ENCODE assay signal across 14 cellular contexts in the genomic region with DNA sequence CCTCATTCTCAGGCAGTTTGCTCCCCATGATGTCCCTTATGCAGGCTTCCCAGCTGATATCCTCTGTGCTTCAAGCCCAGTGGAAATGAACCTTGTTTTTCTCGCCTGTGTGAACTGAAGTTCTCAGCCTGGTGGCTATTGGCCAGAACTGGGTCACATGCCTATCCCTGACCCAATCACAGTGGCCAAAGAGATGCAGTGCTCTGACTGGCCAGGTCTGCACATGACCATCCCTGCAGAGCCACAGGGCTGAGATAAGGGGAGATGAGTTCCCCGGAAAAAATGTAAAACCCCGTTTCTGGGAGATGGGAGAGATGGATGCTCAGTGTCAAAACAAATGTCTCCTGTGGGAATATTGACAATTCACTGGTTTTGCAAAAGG. TPM values are rescaled to one million over a fixed set of nuclear protein-coding genes. Genes with fewer than 3 reads are reported as not detected.
DNase-seq lines count a peak whose midpoint lies in the region; ATAC-seq and TF ChIP-seq lines count a peak whose summit lies in the region.
"Had no signal": no experiment of that assay in that cellular context is flagged by ENCODE, and none has a peak within 500 bp of the region (broad histone marks: within the 10 kb centered on the region; RNA-seq: fewer than 3 reads in every experiment).

No MANE protein-coding gene starts in this region.

- H3K36me3 ChIP-seq in MG63, result no peaks in the 10 kb centered on the region
- H3K36me3 ChIP-seq in mucosa of descending colon (ENCODE audit: low read depth), result no peaks in the 10 kb centered on the region
- H3K36me3 ChIP-seq in thoracic aorta, result no peaks in the 10 kb centered on the region
- H3K36me3 ChIP-seq: BE2C had no signal

- H3K9me3 ChIP-seq in MG63 (peaks cover 2% of the 10 kb centered on the region; the same call in 1 of the 2 replicates), mucosa of descending colon (no peaks in the 10 kb centered on the region), thoracic aorta (no peaks in the 10 kb centered on the region)

- no peak for TF ChIP-seq POLR2A in erythroblast (IDR thresholded peaks at IDR 0.05; ENCODE audit: low read length)

- H3K27me3 ChIP-seq in MG63 (peaks cover 4% of the 10 kb centered on the region), thoracic aorta (replicated peaks; ENCODE audit: insufficient read depth) (no peaks in the 10 kb centered on the region)
- H3K27me3 ChIP-seq: BE2C had no signal

- peak; percentile 36 for DNase-seq in MG63
- peak; percentile 35 for DNase-seq in cerebellum (ENCODE audit: low spot score)
- peak in 1 of 3 donors; percentile 9 for DNase-seq in mucosa of descending colon
- no peak for DNase-seq in thoracic aorta (ENCODE audit: low spot score)
- no peak for DNase-seq in erythroblast (lab: John Stamatoyannopoulos, UW)
- no peak for DNase-seq in NK-92 (lab: John Stamatoyannopoulos, UW; ENCODE audit: unreplicated experiment)
- DNase-seq in effector memory CD8-positive, alpha-beta T cell, result no peak
- DNase-seq: activated CD4-positive, alpha-beta T cell treated with anti-CD3 and anti-CD28 coated beads for 48 hours; BE2C; NCI-H82; stimulated activated CD4-positive, alpha-beta T cell treated with anti-CD3 and anti-CD28 coated beads, Interleukin-4, amount 100 ng/mL, for 24 hours; T-helper 9 cell; trophoblast cell had no signal

- peak overlapping the region in 1 of 2 donors; percentile 72 for H3K27ac ChIP-seq in thoracic aorta

- peaks cover 0 to 5% of the 10 kb centered on the region in 2 donors for H3K27me3 Mint-ChIP-seq in effector memory CD8-positive, alpha-beta T cell
- H3K27me3 Mint-ChIP-seq: activated naive CD4-positive, alpha-beta T cell treated with anti-CD3 and anti-CD28 coated beads, Interleukin-2, amount 50 U/mL, for 24 hours had no signal

- H3K4me1 ChIP-seq in mucosa of descending colon (ENCODE audit: low read depth) (no peaks in the 10 kb centered on the region), thoracic aorta (ENCODE audit: control insufficient read depth in 1 of 2, low read depth in 2 of 2) (peaks cover 0 to 15% of the 10 kb centered on the region in 2 donors)
- H3K4me1 ChIP-seq: BE2C had no signal

- H3K4me1 Mint-ChIP-seq in effector memory CD8-positive, alpha-beta T cell (ENCODE audit: low read depth in 2 of 2), result no peaks in the 10 kb centered on the region
- H3K4me1 Mint-ChIP-seq: activated naive CD4-positive, alpha-beta T cell treated with anti-CD3 and anti-CD28 coated beads, Interleukin-2, amount 50 U/mL, for 24 hours had no signal

- no peaks in the 10 kb centered on the region for H3K36me3 Mint-ChIP-seq in effector memory CD8-positive, alpha-beta T cell (ENCODE audit: insufficient read depth)
- H3K36me3 Mint-ChIP-seq: activated naive CD4-positive, alpha-beta T cell treated with anti-CD3 and anti-CD28 coated beads, Interleukin-2, amount 50 U/mL, for 24 hours had no signal

- intact Hi-C loops in mucosa of descending colon (cut with DNase I, micrococcal nuclease), result no loop called here

- H3K4me3 Mint-ChIP-seq in effector memory CD8-positive, alpha-beta T cell, result no peak overlapping the region
- H3K4me3 Mint-ChIP-seq: activated naive CD4-positive, alpha-beta T cell treated with anti-CD3 and anti-CD28 coated beads, Interleukin-2, amount 50 U/mL, for 24 hours had no signal

- ATAC-seq in mucosa of descending colon (peak; percentile 37), thoracic aorta (ENCODE audit: insufficient number of reproducible peaks, low FRiP score, low read depth) (peak; percentile 32)
- ATAC-seq in effector memory CD8-positive, alpha-beta T cell (replicated peaks), result no peak

- no peak overlapping the region for H3K27ac Mint-ChIP-seq in effector memory CD8-positive, alpha-beta T cell
- H3K27ac Mint-ChIP-seq: activated naive CD4-positive, alpha-beta T cell treated with anti-CD3 and anti-CD28 coated beads, Interleukin-2, amount 50 U/mL, for 24 hours had no signal

- no peak for TF ChIP-seq CTCF in mucosa of descending colon (IDR thresholded peaks at IDR 0.05)
- TF ChIP-seq CTCF in thoracic aorta (IDR thresholded peaks at IDR 0.05), result no peak

- no peaks in the 10 kb centered on the region for H3K9me3 Mint-ChIP-seq in effector memory CD8-positive, alpha-beta T cell
- H3K9me3 Mint-ChIP-seq: activated naive CD4-positive, alpha-beta T cell treated with anti-CD3 and anti-CD28 coated beads, Interleukin-2, amount 50 U/mL, for 24 hours had no signal

- H3K4me3 ChIP-seq in MG63 (no peak overlapping the region), mucosa of descending colon (no peak overlapping the region), thoracic aorta (no peak overlapping the region)

RNA-seq across cellular contexts. Expression of a gene that starts 34.7 kb away (rescaled TPM):
- total RNA-seq in MG63 (2014; rRNA removed; shearing (Covaris generic); ENCODE audit: low replicate concordance), result not detected in 2 replicates
- total RNA-seq in cerebellum, result 14.1 TPM
- total RNA-seq in mucosa of descending colon, result under 1 TPM; 0.14 to 0.48 (median 0.35) TPM
- total RNA-seq in thoracic aorta, result 1 to 10 TPM in 1 of 2 donors, under 1 TPM in 1; 0.68 to 2.8 TPM

Comparison
In these comparisons a context has a peak if more than half of its experiments do, and no peak if none do; other contexts are left out.
1. DNase-seq: peak in MG63 (single experiment) and cerebellum (single experiment); none in thoracic aorta (single experiment), erythroblast (0 of 2), NK-92 (single experiment) and effector memory CD8-positive, alpha-beta T cell (0 of 3).